15 cellular contexts compared by ENCODE assay signal in genomic region chr7:6315786-6316185, GRCh38.
"Had no signal": no experiment of that assay in that cellular context is flagged by ENCODE, and none has a peak within 500 bp of the region (broad histone marks: within the 10 kb centered on the region; RNA-seq: fewer than 3 reads in every experiment).

No MANE protein-coding gene starts in this region.

- H3K4me3 Mint-ChIP-seq: activated CD4-positive, alpha-beta memory T cell treated with anti-CD3 and anti-CD28 coated beads for 36 hours; activated CD4-positive, alpha-beta T cell treated with anti-CD3 and anti-CD28 coated beads for 36 hours; activated CD8-positive, alpha-beta memory T cell treated with anti-CD3 and anti-CD28 coated beads, Interleukin-2, amount 10 ng/mL, durations not matched to agents 7 days and 5 days; activated naive CD4-positive, alpha-beta T cell treated with anti-CD3 and anti-CD28 coated beads, Interleukin-2, amount 10 ng/mL, durations not matched to agents 7 days and 5 days; immature natural killer cell; mesothelial cell of epicardium; neural crest cell; stimulated activated naive CD8-positive, alpha-beta T cell treated with anti-CD3 and anti-CD28 coated beads, Interleukin-15, Interleukin-2, amounts not matched to agents 100 ng/mL and 50 ng/mL, for 24 hours; T-helper 17 cell had no signal

- H3K36me3 ChIP-seq: cardiac muscle cell, lower lobe of right lung had no signal

- H3K27me3 ChIP-seq: cardiac muscle cell had no signal

- H3K4me1 Mint-ChIP-seq: activated naive CD4-positive, alpha-beta T cell treated with anti-CD3 and anti-CD28 coated beads, Interleukin-2, amount 10 ng/mL, durations not matched to agents 7 days and 5 days; mesothelial cell of epicardium; T-helper 17 cell had no signal

- H3K27ac ChIP-seq: cardiac muscle cell, lower lobe of right lung, skin epidermis had no signal

- H3K36me3 Mint-ChIP-seq: activated CD4-positive, alpha-beta memory T cell treated with anti-CD3 and anti-CD28 coated beads for 36 hours; activated CD8-positive, alpha-beta memory T cell treated with anti-CD3 and anti-CD28 coated beads, Interleukin-2, amount 10 ng/mL, durations not matched to agents 7 days and 5 days; activated naive CD4-positive, alpha-beta T cell treated with anti-CD3 and anti-CD28 coated beads, Interleukin-2, amount 10 ng/mL, durations not matched to agents 7 days and 5 days; immature natural killer cell; mesothelial cell of epicardium had no signal

- H3K27me3 Mint-ChIP-seq: activated CD4-positive, alpha-beta memory T cell treated with anti-CD3 and anti-CD28 coated beads for 36 hours; activated CD4-positive, alpha-beta T cell treated with anti-CD3 and anti-CD28 coated beads for 36 hours; activated CD8-positive, alpha-beta memory T cell treated with anti-CD3 and anti-CD28 coated beads, Interleukin-2, amount 10 ng/mL, durations not matched to agents 7 days and 5 days; activated naive CD4-positive, alpha-beta T cell treated with anti-CD3 and anti-CD28 coated beads, Interleukin-2, amount 10 ng/mL, durations not matched to agents 7 days and 5 days; stimulated activated naive CD8-positive, alpha-beta T cell treated with anti-CD3 and anti-CD28 coated beads, Interleukin-15, Interleukin-2, amounts not matched to agents 100 ng/mL and 50 ng/mL, for 24 hours had no signal

- ATAC-seq: activated CD4-positive, alpha-beta T cell treated with anti-CD3 and anti-CD28 coated beads for 36 hours; activated CD8-positive, alpha-beta memory T cell treated with anti-CD3 and anti-CD28 coated beads, Interleukin-2, amount 10 ng/mL, durations not matched to agents 7 days and 5 days; esophagus mucosa; lower lobe of right lung; T-helper 17 cell had no signal

- H3K9me3 ChIP-seq: lower lobe of right lung had no signal

- DNase-seq: activated CD4-positive, alpha-beta memory T cell treated with anti-CD3 and anti-CD28 coated beads for 36 hours; activated CD4-positive, alpha-beta T cell treated with anti-CD3 and anti-CD28 coated beads for 36 hours; activated CD8-positive, alpha-beta memory T cell treated with anti-CD3 and anti-CD28 coated beads, Interleukin-2, amount 10 ng/mL, durations not matched to agents 7 days and 5 days; activated naive CD4-positive, alpha-beta T cell treated with anti-CD3 and anti-CD28 coated beads, Interleukin-2, amount 10 ng/mL, durations not matched to agents 7 days and 5 days; activated T-cell treated with anti-CD3 and anti-CD28 coated beads, Interleukin-2, amount 50 U/mL, for 1 hour; foreskin fibroblast; immature natural killer cell; lower lobe of right lung; T-helper 17 cell had no signal

- H3K9me3 Mint-ChIP-seq: activated CD4-positive, alpha-beta memory T cell treated with anti-CD3 and anti-CD28 coated beads for 36 hours; activated naive CD4-positive, alpha-beta T cell treated with anti-CD3 and anti-CD28 coated beads, Interleukin-2, amount 10 ng/mL, durations not matched to agents 7 days and 5 days; immature natural killer cell; mesothelial cell of epicardium; neural crest cell; stimulated activated naive CD8-positive, alpha-beta T cell treated with anti-CD3 and anti-CD28 coated beads, Interleukin-15, Interleukin-2, amounts not matched to agents 100 ng/mL and 50 ng/mL, for 24 hours had no signal

- H3K4me3 ChIP-seq: cardiac muscle cell, lower lobe of right lung, skin epidermis had no signal

- H3K27ac Mint-ChIP-seq: activated CD4-positive, alpha-beta memory T cell treated with anti-CD3 and anti-CD28 coated beads for 36 hours; activated CD4-positive, alpha-beta T cell treated with anti-CD3 and anti-CD28 coated beads for 36 hours; activated CD8-positive, alpha-beta memory T cell treated with anti-CD3 and anti-CD28 coated beads, Interleukin-2, amount 10 ng/mL, durations not matched to agents 7 days and 5 days; activated naive CD4-positive, alpha-beta T cell treated with anti-CD3 and anti-CD28 coated beads, Interleukin-2, amount 10 ng/mL, durations not matched to agents 7 days and 5 days; immature natural killer cell; mesothelial cell of epicardium; stimulated activated naive CD8-positive, alpha-beta T cell treated with anti-CD3 and anti-CD28 coated beads, Interleukin-15, Interleukin-2, amounts not matched to agents 100 ng/mL and 50 ng/mL, for 24 hours; T-helper 17 cell had no signal
